2 cellular contexts compared by ENCODE assay signal in the genomic region with DNA sequence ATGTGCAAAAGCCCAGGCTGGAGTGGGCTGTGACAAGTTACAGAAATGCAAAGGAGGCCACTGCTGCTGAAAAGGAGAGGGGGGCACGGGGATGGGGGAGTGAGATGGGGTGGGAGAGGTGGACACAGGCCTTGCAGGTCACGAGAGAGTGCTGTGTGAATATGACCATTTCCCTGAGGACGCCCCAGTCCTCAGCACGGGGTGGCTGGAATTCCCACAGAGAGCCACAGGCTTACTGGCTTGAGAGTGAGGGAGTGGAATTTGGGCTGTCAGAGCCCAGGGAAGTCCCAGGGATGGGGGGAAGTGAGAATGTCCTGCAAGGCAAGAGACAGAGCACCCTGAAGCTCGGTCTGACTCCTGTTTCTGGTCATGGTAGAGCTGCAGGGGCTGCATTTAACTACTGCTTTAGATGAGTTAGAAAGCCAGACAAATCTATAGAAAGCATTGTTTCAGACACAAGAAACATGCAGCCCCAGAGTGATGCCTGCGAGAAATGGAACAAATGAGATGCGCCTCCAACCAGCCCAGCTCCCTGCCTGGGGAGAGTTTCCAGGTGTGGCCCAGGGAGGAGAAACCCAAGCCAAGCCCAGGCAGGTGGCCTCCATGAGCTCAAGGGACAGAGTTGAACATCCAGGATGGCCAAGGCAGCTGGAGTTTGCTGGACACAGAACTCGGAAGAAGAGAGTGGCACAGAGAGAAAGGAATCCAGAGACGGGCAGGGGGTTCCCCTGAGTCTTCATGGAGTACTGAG.
TF ChIP-seq lines count a peak whose summit lies in the region.

No MANE protein-coding gene starts in this region.

TF ChIP-seq in HepG2, 621 proteins besides CTCF, POLR2A, EP300 and RAD21:
- TF ChIP-seq ZNF616 (CRISPR knock-in tag; IDR thresholded peaks at IDR 0.05; ENCODE audit: low read depth), result no peak
- no peak for TF ChIP-seq FOXC1 (CRISPR knock-in tag; IDR thresholded peaks at IDR 0.05; ENCODE audit: borderline replicate concordance)

TF ChIP-seq in H1, 55 proteins besides CTCF, POLR2A, EP300 and RAD21:
- TF ChIP-seq EZH2 (IDR thresholded peaks at IDR 0.05; ENCODE audit: low read depth, low read length, severe bottlenecking), result no peak
- no peak for TF ChIP-seq CHD1 (IDR thresholded peaks at IDR 0.05; ENCODE audit: low read depth, low read length)
- no peak for TF ChIP-seq BCL11A (IDR thresholded peaks at IDR 0.05; ENCODE audit: low read depth in 2 of 2, low read length in 2 of 2)
- no peak for TF ChIP-seq POU5F1 (IDR thresholded peaks at IDR 0.05; ENCODE audit: low read depth, low read length)
- TF ChIP-seq TCF12 (IDR thresholded peaks at IDR 0.05; ENCODE audit: low read depth, low read length), result no peak
